Comparison of ENCODE assay signal across 34 cellular contexts in genomic region chr5:28388428-28388827, GRCh38.
DNase-seq lines count a peak whose midpoint lies in the region; ATAC-seq, FAIRE-seq and TF ChIP-seq lines count a peak whose summit lies in the region.
"Had no signal": no experiment of that assay in that cellular context is flagged by ENCODE, and none has a peak within 500 bp of the region (broad histone marks: within the 10 kb centered on the region; RNA-seq: fewer than 3 reads in every experiment).

No MANE protein-coding gene starts in this region.

- H3K79me2 ChIP-seq in HepG2 (ENCODE audit: insufficient read depth, low read length) (no peaks in the 10 kb centered on the region), K562 (ENCODE audit: control insufficient read depth, insufficient read depth, low read length) (no peaks in the 10 kb centered on the region)

- no peaks in the 10 kb centered on the region for H3K36me3 Mint-ChIP-seq in activated T-cell treated with anti-CD3 and anti-CD28 coated beads, Interleukin-2, amount 50 U/mL, for 24 hours (ENCODE audit: low read depth)
- H3K36me3 Mint-ChIP-seq: CD14-positive monocyte; CD4-positive, alpha-beta memory T cell; CD4-positive, CD25-positive, alpha-beta regulatory T cell; CD8-positive, alpha-beta memory T cell; CD8-positive, alpha-beta T cell had no signal

- intact Hi-C loops in HepG2 (cut with micrococcal nuclease; ENCODE audit: unreplicated experiment), result no loop called here
- intact Hi-C loops in right lobe of liver (cut with DNase I), result no loop called here
- intact Hi-C loops in IMR-90 (cut with micrococcal nuclease), result no loop called here
- intact Hi-C loops in K562 (cut with micrococcal nuclease), result no loop called here

- H4K20me1 ChIP-seq in HepG2 (ENCODE audit: insufficient read depth, low read length) (no peaks in the 10 kb centered on the region), IMR-90 (ENCODE audit: insufficient read depth, low read length) (no peaks in the 10 kb centered on the region), K562 (replicated peaks; ENCODE audit: control insufficient read depth, insufficient read depth, low read length) (no peaks in the 10 kb centered on the region)
- H4K20me1 ChIP-seq: BLaER1; BLaER1 treated with 17β-estradiol and CSF1 and Interleukin-3, amounts not matched to agents 10 nM and 100 nM had no signal

- no peak for DNase-seq in HepG2 (ENCODE audit: low spot score)
- no peak for DNase-seq in right lobe of liver
- DNase-seq in A549 (ENCODE audit: low read depth in 1 of 2, low spot score in 1 of 2), result no peak
- DNase-seq in IMR-90, result no peak
- DNase-seq in K562 (ENCODE audit: extremely low read depth in 1 of 4, low spot score in 3 of 4), result no peak
- no peak for DNase-seq in 8988T
- DNase-seq in activated T-cell treated with anti-CD3 and anti-CD28 coated beads, Interleukin-2, amount 50 U/mL, for 24 hours, result no peak
- DNase-seq: ACHN; AML-193; BE2C; C1 segment of cervical spinal cord; Caco-2; Calu3; CD4-positive, alpha-beta memory T cell; CD4-positive, alpha-beta T cell; CD4-positive, CD25-positive, alpha-beta regulatory T cell; CD8-positive, alpha-beta memory T cell; CD8-positive, alpha-beta T cell; COR-L47; DMS 273 treated with DMSO at 0.1 percent for 48 hours; DMS153; DMS53; DMS79; DMS79 treated with DMSO at 0.1 percent for 48 hours; DND-41; EL had no signal

- H3K27me3 Mint-ChIP-seq in activated T-cell treated with anti-CD3 and anti-CD28 coated beads, Interleukin-2, amount 50 U/mL, for 24 hours, result no peaks in the 10 kb centered on the region
- H3K27me3 Mint-ChIP-seq: B cell; CD4-positive, alpha-beta memory T cell; CD4-positive, alpha-beta T cell; CD4-positive, CD25-positive, alpha-beta regulatory T cell; CD8-positive, alpha-beta memory T cell had no signal

- no peak overlapping the region for H3K4ac ChIP-seq in IMR-90 (ENCODE audit: low read depth, low read length)

- H3K56ac ChIP-seq in IMR-90 (ENCODE audit: extremely low read depth, insufficient read depth, low read length), result no peak overlapping the region

- TF ChIP-seq CTCF in HepG2 (CRISPR knock-in tag; IDR thresholded peaks at IDR 0.05), result no peak
- TF ChIP-seq CTCF in right lobe of liver (IDR thresholded peaks at IDR 0.05), result no peak
- no peak for TF ChIP-seq CTCF in A549 (IDR thresholded peaks at IDR 0.05)
- TF ChIP-seq CTCF in IMR-90 (conservative IDR thresholded peaks at IDR 0.05; ENCODE audit: low read depth, low read length), result no peak
- TF ChIP-seq CTCF in K562 (IDR thresholded peaks at IDR 0.05 in 2 of 3, conservative IDR thresholded peaks at IDR 0.05 in 1 of 3; ENCODE audit: insufficient read depth in 2 of 3, low read depth in 1 of 3, low read length in 3 of 3), result no peak

- H4K8ac ChIP-seq in IMR-90 (ENCODE audit: low read depth in 2 of 2, low read length in 2 of 2), result no peak overlapping the region

- 2% methylated on average over 2 of the region's 2 CpGs for WGBS in HepG2 (ENCODE audit: low lambda C conversion rate)
- 32% methylated on average over 2 of the region's 2 CpGs for WGBS in right lobe of liver (ENCODE audit: insufficient coverage, low coverage, low lambda C conversion rate, missing lambda C conversion rate)
- 45% methylated on average over 2 of the region's 2 CpGs for WGBS in A549 (ENCODE audit: missing lambda C conversion rate)
- no CpG with 5 or more reads among the region's 2 CpGs for WGBS in IMR-90 (ENCODE audit: extremely low coverage in 2 of 2, insufficient read length in 1 of 2), 2 experiments
- 0% methylated on average over 2 of the region's 2 CpGs for WGBS in K562 (ENCODE audit: insufficient coverage, low coverage, missing lambda C conversion rate)

- H4K91ac ChIP-seq in IMR-90 (ENCODE audit: insufficient read depth, low read depth, low read length), result no peak overlapping the region

- no peak overlapping the region for H3K4me3 Mint-ChIP-seq in activated T-cell treated with anti-CD3 and anti-CD28 coated beads, Interleukin-2, amount 50 U/mL, for 24 hours
- H3K4me3 Mint-ChIP-seq: B cell; CD14-positive monocyte; CD4-positive, alpha-beta memory T cell; CD4-positive, alpha-beta T cell; CD4-positive, CD25-positive, alpha-beta regulatory T cell; CD8-positive, alpha-beta memory T cell; CD8-positive, alpha-beta T cell had no signal

- H3K18ac ChIP-seq in IMR-90 (ENCODE audit: low read depth, low read length), result no peak overlapping the region

- H3K27ac Mint-ChIP-seq in activated T-cell treated with anti-CD3 and anti-CD28 coated beads, Interleukin-2, amount 50 U/mL, for 24 hours, result no peak overlapping the region
- H3K27ac Mint-ChIP-seq: B cell; CD14-positive monocyte; CD4-positive, alpha-beta memory T cell; CD4-positive, alpha-beta T cell; CD4-positive, CD25-positive, alpha-beta regulatory T cell; CD8-positive, alpha-beta memory T cell; CD8-positive, alpha-beta T cell had no signal

- no peak overlapping the region for H2BK5ac ChIP-seq in IMR-90 (ENCODE audit: low read depth, low read length, poor library complexity, severe bottlenecking)

- H2BK120ac ChIP-seq in IMR-90 (ENCODE audit: low read depth, low read length), result no peak overlapping the region

- H3K4me2 ChIP-seq in HepG2 (ENCODE audit: low read depth, low read length), result no peak overlapping the region
- no peak overlapping the region for H3K4me2 ChIP-seq in A549
- no peak overlapping the region for H3K4me2 ChIP-seq in IMR-90 (ENCODE audit: low read depth, low read length)
- H3K4me2 ChIP-seq in K562 (ENCODE audit: insufficient read depth, low read length), result no peak overlapping the region
- H3K4me2 ChIP-seq: BLaER1; BLaER1 treated with 17β-estradiol and CSF1 and Interleukin-3, amounts not matched to agents 10 nM and 100 nM had no signal

- dilution Hi-C loops in IMR-90 (cut with HindIII; ENCODE audit: low sequenced_read_pairs, unreplicated experiment), result no loop called here

- FAIRE-seq in HepG2 (lab: Jason Lieb, UNC) (no peak), A549 (lab: Jason Lieb, UNC) (no peak), K562 (lab: Jason Lieb, UNC) (no peak)
- FAIRE-seq: D721Med had no signal

- H2BK15ac ChIP-seq in IMR-90 (ENCODE audit: low read depth, low read length), result no peak overlapping the region

- no peak overlapping the region for H2AK5ac ChIP-seq in IMR-90 (ENCODE audit: low read depth, low read length)

- no peak for TF ChIP-seq POLR2A in HepG2 (IDR thresholded peaks at IDR 0.05; ENCODE audit: insufficient read depth in 1 of 2, low read depth in 2 of 2, low read length in 2 of 2)
- no peak for TF ChIP-seq POLR2A in right lobe of liver (IDR thresholded peaks at IDR 0.05)
- no peak for TF ChIP-seq POLR2A in A549 (IDR thresholded peaks at IDR 0.05; ENCODE audit: low read length)
- TF ChIP-seq POLR2A in IMR-90 (IDR thresholded peaks at IDR 0.05; ENCODE audit: low read depth, low read length), result no peak
- no peak for TF ChIP-seq POLR2A in K562 (conservative IDR thresholded peaks at IDR 0.05)

- H3K9me3 ChIP-seq in HepG2 (ENCODE audit: low read length) (no peaks in the 10 kb centered on the region), right lobe of liver (no peaks in the 10 kb centered on the region), A549 (no peaks in the 10 kb centered on the region), IMR-90 (ENCODE audit: control insufficient read depth, insufficient read depth, low read length) (0 out of 2 replicates have a peak, but pooled peaks cover 4% of the 10 kb centered on the region), K562 (replicated peaks; ENCODE audit: control insufficient read depth, insufficient read depth, low read depth, low read length) (no peaks in the 10 kb centered on the region; the same call in 1 of the 2 replicates)
- H3K9me3 ChIP-seq: BE2C; BLaER1; BLaER1 treated with 17β-estradiol and CSF1 and Interleukin-3, amounts not matched to agents 10 nM and 100 nM; Caco-2 had no signal

- BruUV-seq in HepG2 (replicated peaks; lab: Mats Ljungman, UMichigan) (no TSS peak), IMR-90 (replicated peaks; lab: Mats Ljungman, UMichigan) (no TSS peak), K562 (replicated peaks; lab: Mats Ljungman, UMichigan) (no TSS peak)

- H3K9ac ChIP-seq in HepG2 (ENCODE audit: insufficient read depth, low read depth, low read length) (no peak overlapping the region), IMR-90 (ENCODE audit: low read depth, low read length) (no peak overlapping the region), K562 (ENCODE audit: insufficient read depth in 1 of 2, low read depth in 2 of 2, low read length in 2 of 2) (no peak overlapping the region)
- H3K9ac ChIP-seq: BLaER1; BLaER1 treated with 17β-estradiol and CSF1 and Interleukin-3, amounts not matched to agents 10 nM and 100 nM had no signal

- no peak overlapping the region for H3K14ac ChIP-seq in IMR-90 (replicated peaks; ENCODE audit: low read depth, low read length)

- CTCF ChIA-PET in HepG2 (lab: Yijun Ruan, JAX; ENCODE audit: low intra/inter-chr PET ratio, low total read pairs) (no interaction called here), A549 (lab: Yijun Ruan, JAX) (no interaction called here), IMR-90 (lab: Yijun Ruan, JAX) (no interaction called here), K562 (lab: Yijun Ruan, JAX; ENCODE audit: low intra/inter-chr PET ratio) (no interaction called here)

- POLR2A ChIA-PET in HepG2 (lab: Yijun Ruan, JAX) (no interaction called here), A549 (lab: Yijun Ruan, JAX) (no interaction called here), IMR-90 (lab: Charles Lee; ENCODE audit: unreplicated experiment) (no interaction called here), K562 (lab: Yijun Ruan, JAX) (no interaction called here)

- H2AK9ac ChIP-seq in IMR-90 (replicated peaks; ENCODE audit: low read depth, low read length, poor library complexity), result no peak overlapping the region

- no peak overlapping the region for H4K5ac ChIP-seq in IMR-90 (ENCODE audit: low read depth, low read length)

- H3K4me1 Mint-ChIP-seq in activated T-cell treated with anti-CD3 and anti-CD28 coated beads, Interleukin-2, amount 50 U/mL, for 24 hours (ENCODE audit: low read depth), result no peaks in the 10 kb centered on the region
- H3K4me1 Mint-ChIP-seq: B cell; CD14-positive monocyte; CD4-positive, alpha-beta memory T cell; CD4-positive, CD25-positive, alpha-beta regulatory T cell; CD8-positive, alpha-beta memory T cell had no signal

- H3K27ac ChIP-seq in HepG2 (ENCODE audit: extremely low read length, insufficient read depth, low read length) (no peak overlapping the region), right lobe of liver (no peak overlapping the region), A549 (no peak overlapping the region), IMR-90 (ENCODE audit: insufficient read depth, low read length) (no peak overlapping the region), K562 (ENCODE audit: extremely low read depth, low read depth, low read length) (no peak overlapping the region)
- H3K27ac ChIP-seq: 22Rv1; BLaER1; BLaER1 treated with 17β-estradiol and CSF1 and Interleukin-3, amounts not matched to agents 10 nM and 100 nM; C4-2B had no signal

- H3K4me3 ChIP-seq in HepG2 (replicated peaks in 1 of 3; ENCODE audit: insufficient read depth in 1 of 3, low read depth in 2 of 3, low read length in 3 of 3) (no peak overlapping the region), right lobe of liver (no peak overlapping the region), A549 (no peak overlapping the region), IMR-90 (ENCODE audit: insufficient read depth, low read depth, low read length) (no peak overlapping the region), K562 (no peak overlapping the region)
- H3K4me3 ChIP-seq: BLaER1; BLaER1 treated with 17β-estradiol and CSF1 and Interleukin-3, amounts not matched to agents 10 nM and 100 nM had no signal

- TF ChIP-seq EP300 in HepG2 (IDR thresholded peaks at IDR 0.05; ENCODE audit: low read depth in 2 of 2, low read length in 2 of 2) (no peak), HepG2 (CRISPR knock-in tag; IDR thresholded peaks at IDR 0.05; ENCODE audit: borderline replicate concordance) (no peak), A549 (IDR thresholded peaks at IDR 0.05) (no peak), K562 (IDR thresholded peaks at IDR 0.05; ENCODE audit: low read length) (no peak)

- no peak overlapping the region for H3K23ac ChIP-seq in IMR-90 (ENCODE audit: low read depth, low read length)

- in situ Hi-C loops in HepG2 (cut with HindIII; ENCODE audit: extremely low pct_ligation_motif_present, low pct_unique_long_range_greater_than_20kb) (no loop called here), IMR-90 (cut with MboI; ENCODE audit: low sequenced_read_pairs) (no loop called here), K562 (cut with MboI) (no loop called here)

- TF ChIP-seq RAD21 in HepG2 (CRISPR knock-in tag; IDR thresholded peaks at IDR 0.05) (no peak), A549 (conservative IDR thresholded peaks at IDR 0.05 in 1 of 2, IDR thresholded peaks at IDR 0.05 in 1 of 2) (no peak), IMR-90 (IDR thresholded peaks at IDR 0.05; ENCODE audit: low read length) (no peak), K562 (CRISPR knock-in tag; conservative IDR thresholded peaks at IDR 0.05 in 1 of 2, IDR thresholded peaks at IDR 0.05 in 1 of 2) (no peak)

- H2AFZ ChIP-seq in HepG2 (ENCODE audit: low read length) (no peak overlapping the region), IMR-90 (replicated peaks; ENCODE audit: low read length, poor library complexity) (no peak overlapping the region), K562 (ENCODE audit: low read depth, low read length) (no peak overlapping the region)

- H3K36me3 ChIP-seq in HepG2 (replicated peaks in 1 of 2; ENCODE audit: control insufficient read depth in 1 of 2, insufficient read depth in 2 of 2, low read length in 2 of 2) (no peaks in the 10 kb centered on the region), right lobe of liver (no peaks in the 10 kb centered on the region), IMR-90 (ENCODE audit: control insufficient read depth, insufficient read depth, low read length) (no peaks in the 10 kb centered on the region), K562 (ENCODE audit: control insufficient read depth, insufficient read depth, low read length) (no peaks in the 10 kb centered on the region)
- H3K36me3 ChIP-seq: BE2C; BLaER1; BLaER1 treated with 17β-estradiol and CSF1 and Interleukin-3, amounts not matched to agents 10 nM and 100 nM had no signal

- H3K4me1 ChIP-seq in HepG2 (ENCODE audit: insufficient read depth, low read length) (no peaks in the 10 kb centered on the region), right lobe of liver (no peaks in the 10 kb centered on the region), A549 (no peaks in the 10 kb centered on the region), IMR-90 (ENCODE audit: control insufficient read depth, insufficient read depth, low read length) (no peaks in the 10 kb centered on the region), K562 (replicated peaks in 1 of 2; ENCODE audit: control insufficient read depth in 2 of 2, insufficient read depth in 2 of 2, low read length in 2 of 2) (no peaks in the 10 kb centered on the region)
- H3K4me1 ChIP-seq: BE2C; BLaER1; BLaER1 treated with 17β-estradiol and CSF1 and Interleukin-3, amounts not matched to agents 10 nM and 100 nM; Caco-2 had no signal

- H3K9me3 Mint-ChIP-seq in activated T-cell treated with anti-CD3 and anti-CD28 coated beads, Interleukin-2, amount 50 U/mL, for 24 hours, result peaks cover 13% of the 10 kb centered on the region

- ATAC-seq in HepG2, result no peak
- no peak for ATAC-seq in right lobe of liver
- no peak for ATAC-seq in A549
- ATAC-seq in IMR-90 (ENCODE audit: low read depth), result no peak
- no peak for ATAC-seq in K562
- ATAC-seq in GM18861 (IDR thresholded peaks at IDR 0.05; ENCODE audit: unreplicated experiment), result no peak
- ATAC-seq: CD8-positive, alpha-beta T cell had no signal

- H3K79me1 ChIP-seq in IMR-90 (ENCODE audit: low read depth in 1 of 2, low read length in 2 of 2), result no peaks in the 10 kb centered on the region

- no peaks in the 10 kb centered on the region for H3K9me1 ChIP-seq in IMR-90 (ENCODE audit: insufficient read depth, low read length)
- H3K9me1 ChIP-seq in K562 (ENCODE audit: control insufficient read depth, insufficient read depth, low read length), result no peaks in the 10 kb centered on the region

- no peak overlapping the region for H2BK20ac ChIP-seq in IMR-90 (ENCODE audit: low read depth, low read length)

- H3K27me3 ChIP-seq in HepG2 (ENCODE audit: control insufficient read depth in 1 of 2, insufficient read depth in 2 of 2, low read length in 2 of 2), result no peaks in the 10 kb centered on the region
- no peaks in the 10 kb centered on the region for H3K27me3 ChIP-seq in right lobe of liver
- H3K27me3 ChIP-seq in IMR-90 (ENCODE audit: control insufficient read depth, insufficient read depth, low read length), result no peaks in the 10 kb centered on the region
- H3K27me3 ChIP-seq in K562 (ENCODE audit: control insufficient read depth in 2 of 2, insufficient read depth in 2 of 2, low read length in 2 of 2), result no peaks in the 10 kb centered on the region
- H3K27me3 ChIP-seq: BE2C; BLaER1; BLaER1 treated with 17β-estradiol and CSF1 and Interleukin-3, amounts not matched to agents 10 nM and 100 nM had no signal

Comparison
In these comparisons a context has a peak if more than half of its experiments do, and no peak if none do; other contexts are left out.
1. Of the 241 proteins assayed by ChIP-seq in both HepG2 and K562: peak only in HepG2: none; only in K562: none; in both: MAFF and MAFK; in neither: 239.